In genomic region chr9:94740191-94740874, GRCh38 we compare ENCODE assay signal across 2 cellular contexts.
TF ChIP-seq lines count a peak whose summit lies in the region.

No MANE protein-coding gene starts in this region.

TF ChIP-seq in GM23338, 12 proteins besides CTCF, POLR2A, EP300 and RAD21 (continued from another document):
- TF ChIP-seq, protein P1, sequence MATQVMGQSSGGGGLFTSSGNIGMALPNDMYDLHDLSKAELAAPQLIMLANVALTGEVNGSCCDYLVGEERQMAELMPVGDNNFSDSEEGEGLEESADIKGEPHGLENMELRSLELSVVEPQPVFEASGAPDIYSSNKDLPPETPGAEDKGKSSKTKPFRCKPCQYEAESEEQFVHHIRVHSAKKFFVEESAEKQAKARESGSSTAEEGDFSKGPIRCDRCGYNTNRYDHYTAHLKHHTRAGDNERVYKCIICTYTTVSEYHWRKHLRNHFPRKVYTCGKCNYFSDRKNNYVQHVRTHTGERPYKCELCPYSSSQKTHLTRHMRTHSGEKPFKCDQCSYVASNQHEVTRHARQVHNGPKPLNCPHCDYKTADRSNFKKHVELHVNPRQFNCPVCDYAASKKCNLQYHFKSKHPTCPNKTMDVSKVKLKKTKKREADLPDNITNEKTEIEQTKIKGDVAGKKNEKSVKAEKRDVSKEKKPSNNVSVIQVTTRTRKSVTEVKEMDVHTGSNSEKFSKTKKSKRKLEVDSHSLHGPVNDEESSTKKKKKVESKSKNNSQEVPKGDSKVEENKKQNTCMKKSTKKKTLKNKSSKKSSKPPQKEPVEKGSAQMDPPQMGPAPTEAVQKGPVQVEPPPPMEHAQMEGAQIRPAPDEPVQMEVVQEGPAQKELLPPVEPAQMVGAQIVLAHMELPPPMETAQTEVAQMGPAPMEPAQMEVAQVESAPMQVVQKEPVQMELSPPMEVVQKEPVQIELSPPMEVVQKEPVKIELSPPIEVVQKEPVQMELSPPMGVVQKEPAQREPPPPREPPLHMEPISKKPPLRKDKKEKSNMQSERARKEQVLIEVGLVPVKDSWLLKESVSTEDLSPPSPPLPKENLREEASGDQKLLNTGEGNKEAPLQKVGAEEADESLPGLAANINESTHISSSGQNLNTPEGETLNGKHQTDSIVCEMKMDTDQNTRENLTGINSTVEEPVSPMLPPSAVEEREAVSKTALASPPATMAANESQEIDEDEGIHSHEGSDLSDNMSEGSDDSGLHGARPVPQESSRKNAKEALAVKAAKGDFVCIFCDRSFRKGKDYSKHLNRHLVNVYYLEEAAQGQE (IDR thresholded peaks at IDR 0.05; ENCODE audit: unreplicated experiment) = no peak
- TF ChIP-seq CREB1 (CRISPR knock-in tag; IDR thresholded peaks at IDR 0.05; ENCODE audit: low read depth) = no peak
- TF ChIP-seq EZH2 (IDR thresholded peaks at IDR 0.05; ENCODE audit: low read depth, unreplicated experiment) = no peak
- no peak for TF ChIP-seq JUNB (IDR thresholded peaks at IDR 0.05; ENCODE audit: unreplicated experiment)
- TF ChIP-seq STAT1 (IDR thresholded peaks at IDR 0.05; ENCODE audit: unreplicated experiment) = no peak
- TF ChIP-seq ZNF114 (CRISPR knock-in tag; IDR thresholded peaks at IDR 0.05) = no peak
- TF ChIP-seq POLR2AphosphoS5 (IDR thresholded peaks at IDR 0.05; ENCODE audit: low read depth) = no peak
- TF ChIP-seq ZNF331 (CRISPR knock-in tag; IDR thresholded peaks at IDR 0.05; ENCODE audit: low read depth) = no peak
- TF ChIP-seq NANOG (IDR thresholded peaks at IDR 0.05; ENCODE audit: borderline replicate concordance) = no peak
TF ChIP-seq in GM23338: peak in this region for 0.

TF ChIP-seq in WTC11, 78 proteins besides CTCF, POLR2A, EP300 and RAD21 (continued from another document):
- no peak for TF ChIP-seq ESRRA (CRISPR knock-in tag; IDR thresholded peaks at IDR 0.05; ENCODE audit: borderline replicate concordance)
- TF ChIP-seq, protein P2, sequence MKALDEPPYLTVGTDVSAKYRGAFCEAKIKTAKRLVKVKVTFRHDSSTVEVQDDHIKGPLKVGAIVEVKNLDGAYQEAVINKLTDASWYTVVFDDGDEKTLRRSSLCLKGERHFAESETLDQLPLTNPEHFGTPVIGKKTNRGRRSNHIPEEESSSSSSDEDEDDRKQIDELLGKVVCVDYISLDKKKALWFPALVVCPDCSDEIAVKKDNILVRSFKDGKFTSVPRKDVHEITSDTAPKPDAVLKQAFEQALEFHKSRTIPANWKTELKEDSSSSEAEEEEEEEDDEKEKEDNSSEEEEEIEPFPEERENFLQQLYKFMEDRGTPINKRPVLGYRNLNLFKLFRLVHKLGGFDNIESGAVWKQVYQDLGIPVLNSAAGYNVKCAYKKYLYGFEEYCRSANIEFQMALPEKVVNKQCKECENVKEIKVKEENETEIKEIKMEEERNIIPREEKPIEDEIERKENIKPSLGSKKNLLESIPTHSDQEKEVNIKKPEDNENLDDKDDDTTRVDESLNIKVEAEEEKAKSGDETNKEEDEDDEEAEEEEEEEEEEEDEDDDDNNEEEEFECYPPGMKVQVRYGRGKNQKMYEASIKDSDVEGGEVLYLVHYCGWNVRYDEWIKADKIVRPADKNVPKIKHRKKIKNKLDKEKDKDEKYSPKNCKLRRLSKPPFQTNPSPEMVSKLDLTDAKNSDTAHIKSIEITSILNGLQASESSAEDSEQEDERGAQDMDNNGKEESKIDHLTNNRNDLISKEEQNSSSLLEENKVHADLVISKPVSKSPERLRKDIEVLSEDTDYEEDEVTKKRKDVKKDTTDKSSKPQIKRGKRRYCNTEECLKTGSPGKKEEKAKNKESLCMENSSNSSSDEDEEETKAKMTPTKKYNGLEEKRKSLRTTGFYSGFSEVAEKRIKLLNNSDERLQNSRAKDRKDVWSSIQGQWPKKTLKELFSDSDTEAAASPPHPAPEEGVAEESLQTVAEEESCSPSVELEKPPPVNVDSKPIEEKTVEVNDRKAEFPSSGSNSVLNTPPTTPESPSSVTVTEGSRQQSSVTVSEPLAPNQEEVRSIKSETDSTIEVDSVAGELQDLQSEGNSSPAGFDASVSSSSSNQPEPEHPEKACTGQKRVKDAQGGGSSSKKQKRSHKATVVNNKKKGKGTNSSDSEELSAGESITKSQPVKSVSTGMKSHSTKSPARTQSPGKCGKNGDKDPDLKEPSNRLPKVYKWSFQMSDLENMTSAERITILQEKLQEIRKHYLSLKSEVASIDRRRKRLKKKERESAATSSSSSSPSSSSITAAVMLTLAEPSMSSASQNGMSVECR (CRISPR knock-in tag; IDR thresholded peaks at IDR 0.05; ENCODE audit: borderline replicate concordance) = no peak
